In genomic region chr17:6070280-6070894, GRCh38 we compare ENCODE assay signal across 8 cellular contexts. TPM values are rescaled to one million over a fixed set of nuclear protein-coding genes. Genes with fewer than 3 reads are reported as not detected.
DNase-seq lines count a peak whose midpoint lies in the region; ATAC-seq and TF ChIP-seq lines count a peak whose summit lies in the region.

WSCD1 (plus strand) TSS chr17:6070379; CDS start chr17:6080659, 10,280 bp downstream.

- peak within 1 kb of the TSS; percentile 96 for H3K4me3 Mint-ChIP-seq in neural crest cell

- H3K27ac Mint-ChIP-seq in neural crest cell (ENCODE audit: unreplicated experiment) = peak within 1 kb of the TSS; percentile 87

- peaks cover 44% of the 10 kb centered on the region for H3K4me1 Mint-ChIP-seq in neural crest cell

- no peaks in the 10 kb centered on the region for H3K9me3 Mint-ChIP-seq in neural crest cell

- DNase-seq in NCI-H1092 treated with DMSO at 0.1 percent for 48 hours (lab: John Stamatoyannopoulos, UW) (peak; percentile 14), NCI-H1092 (lab: John Stamatoyannopoulos, UW) (no peak), foreskin fibroblast (peak; percentile 29 to 77), neural crest cell (ENCODE audit: low read depth, low spot score) (peak; percentile 27), NCI-H2107 treated with DMSO at 0.1 percent for 48 hours (lab: John Stamatoyannopoulos, UW; ENCODE audit: unreplicated experiment) (no peak)

- H3K27me3 Mint-ChIP-seq in neural crest cell (ENCODE audit: low read depth) = peaks cover 36% of the 10 kb centered on the region

- TF ChIP-seq CTCF in foreskin fibroblast (IDR thresholded peaks at IDR 0.05; ENCODE audit: low read depth, low read length) = no peak
- TF ChIP-seq CTCF in neural crest cell (conservative IDR thresholded peaks at IDR 0.05) = no peak

- ATAC-seq in SK-N-SH treated with all-trans-retinoic acid at 6 μM for 48 hours = peak; percentile 26; the same call in 1 of the 3 replicates
- no peak for ATAC-seq in GM21381 (IDR thresholded peaks at IDR 0.05; ENCODE audit: unreplicated experiment)
- ATAC-seq in GM21367 (IDR thresholded peaks at IDR 0.05; ENCODE audit: unreplicated experiment) = no peak

- H3K36me3 Mint-ChIP-seq in neural crest cell (ENCODE audit: low read depth) = no peaks in the 10 kb centered on the region

- H3K4me3 ChIP-seq in foreskin fibroblast (ENCODE audit: low read depth in 1 of 2, low read length in 2 of 2) = peak within 1 kb of the TSS; percentile 37 to 52

TF ChIP-seq in SK-N-SH treated with all-trans-retinoic acid at 6 μM for 48 hours, 23 proteins besides CTCF, POLR2A, EP300 and RAD21:
- TF ChIP-seq POU6F1 (CRISPR knock-in tag; IDR thresholded peaks at IDR 0.05; ENCODE audit: borderline replicate concordance, low read depth) (no peak), ZNF8 (CRISPR knock-in tag; IDR thresholded peaks at IDR 0.05) (no peak), TCF4 (CRISPR knock-in tag; IDR thresholded peaks at IDR 0.05; ENCODE audit: borderline replicate concordance) (no peak), ZC3H10 (CRISPR knock-in tag; IDR thresholded peaks at IDR 0.05) (no peak), TOX (CRISPR knock-in tag; IDR thresholded peaks at IDR 0.05; ENCODE audit: borderline replicate concordance) (no peak), GLIS3 (CRISPR knock-in tag; IDR thresholded peaks at IDR 0.05) (no peak), ZFP3 (CRISPR knock-in tag; IDR thresholded peaks at IDR 0.05) (no peak), OSR1 (CRISPR knock-in tag; IDR thresholded peaks at IDR 0.05) (no peak)

RNA-seq across cellular contexts. Expression of gene WSCD1, which starts in this region (rescaled TPM):
- total RNA-seq in neural crest cell = 75.8 and 93.3 TPM in 2 replicates

Comparison
In these comparisons a context has a peak if more than half of its experiments do, and no peak if none do; other contexts are left out.
1. DNase-seq: peak in NCI-H1092 treated with DMSO at 0.1 percent for 48 hours (single experiment), foreskin fibroblast (2 of 2) and neural crest cell (single experiment); none in NCI-H1092 (single experiment) and NCI-H2107 treated with DMSO at 0.1 percent for 48 hours (single experiment).